ENCODE assay signal across 7 cellular contexts in genomic region chr2:142130111-142131015, GRCh38. TPM values are rescaled to one million over a fixed set of nuclear protein-coding genes. Genes with fewer than 3 reads are reported as not detected.
A peak's percentile ranks its signal among the peaks of the same experiment; 100 is the strongest.
DNase-seq lines count a peak whose midpoint lies in the region; ATAC-seq and TF ChIP-seq lines count a peak whose summit lies in the region.

No MANE protein-coding gene starts in this region.

- ATAC-seq in GM18519 (IDR thresholded peaks at IDR 0.05; ENCODE audit: low FRiP score, unreplicated experiment) (peak; percentile 15), HG02938 (IDR thresholded peaks at IDR 0.05; ENCODE audit: unreplicated experiment) (peak; percentile 26), memory B cell (ENCODE audit: low read depth) (no peak), GM21515 (IDR thresholded peaks at IDR 0.05; ENCODE audit: unreplicated experiment) (no peak)

- peaks cover 8% of the 10 kb centered on the region for H3K4me1 Mint-ChIP-seq in memory B cell
- H3K4me1 Mint-ChIP-seq in type B pancreatic cell (ENCODE audit: unreplicated experiment): peaks cover 12% of the 10 kb centered on the region

- H3K9me3 Mint-ChIP-seq in memory B cell (no peaks in the 10 kb centered on the region), type B pancreatic cell (no peaks in the 10 kb centered on the region)

- H3K4me3 ChIP-seq in epithelial cell of esophagus (ENCODE audit: low read length): peak overlapping the region; percentile 39

- H3K27me3 Mint-ChIP-seq in memory B cell: peaks cover 4% of the 10 kb centered on the region
- H3K27me3 Mint-ChIP-seq in type B pancreatic cell: peaks cover 62% of the 10 kb centered on the region

- H3K4me3 Mint-ChIP-seq in memory B cell (peak overlapping the region; percentile 62), type B pancreatic cell (peak overlapping the region; percentile 97)

- no peak overlapping the region for H3K27ac Mint-ChIP-seq in memory B cell
- H3K27ac Mint-ChIP-seq in type B pancreatic cell: peak overlapping the region; percentile 80

- H3K36me3 Mint-ChIP-seq in memory B cell (no peaks in the 10 kb centered on the region), type B pancreatic cell (no peaks in the 10 kb centered on the region)

- no peak for TF ChIP-seq CTCF in epithelial cell of esophagus (IDR thresholded peaks at IDR 0.05; ENCODE audit: insufficient read depth, low read depth, low read length, missing control alignments)
- no peak for TF ChIP-seq CTCF in type B pancreatic cell (conservative IDR thresholded peaks at IDR 0.05)

- peak; percentile 5 to 37 for DNase-seq in SHP77 (lab: John Stamatoyannopoulos, UW)
- DNase-seq in epithelial cell of esophagus (ENCODE audit: low read depth): peak; percentile 79
- DNase-seq in memory B cell (ENCODE audit: low spot score in 2 of 2): no peak
- peak; percentile 77 for DNase-seq in type B pancreatic cell (ENCODE audit: extremely low spot score, unreplicated experiment)

RNA-seq across cellular contexts. Expression of gene LRP1B, which starts 0.5 kb away (rescaled TPM):
- total RNA-seq in type B pancreatic cell (ENCODE audit: low replicate concordance): 2.5 and 16.0 TPM in 2 replicates

Comparison
In these comparisons a context has a peak if more than half of its experiments do, and no peak if none do; other contexts are left out.
1. ATAC-seq: peak in GM18519 (single experiment) and HG02938 (single experiment); none in memory B cell (single experiment) and GM21515 (single experiment).
2. DNase-seq: peak in SHP77 (2 of 2), epithelial cell of esophagus (single experiment) and type B pancreatic cell (single experiment); none in memory B cell (0 of 2).